21 cellular contexts compared by ENCODE assay signal in genomic region chr3:162034368-162034767, GRCh38.
DNase-seq lines count a peak whose midpoint lies in the region; ATAC-seq and TF ChIP-seq lines count a peak whose summit lies in the region.
"Had no signal": no experiment of that assay in that cellular context is flagged by ENCODE, and none has a peak within 500 bp of the region (broad histone marks: within the 10 kb centered on the region; RNA-seq: fewer than 3 reads in every experiment).

No MANE protein-coding gene starts in this region.

- H3K27me3 ChIP-seq in brain microvascular endothelial cell (replicated peaks) (no peaks in the 10 kb centered on the region), kidney epithelial cell (ENCODE audit: control insufficient read depth, insufficient read depth, low read length) (no peaks in the 10 kb centered on the region), hepatocyte (no peaks in the 10 kb centered on the region), vagina (no peaks in the 10 kb centered on the region)
- H3K27me3 ChIP-seq: cardiac muscle cell, foreskin keratinocyte, SJCRH30, transverse colon had no signal

- H3K4me1 ChIP-seq in hepatocyte (ENCODE audit: insufficient read depth) (no peaks in the 10 kb centered on the region), vagina (no peaks in the 10 kb centered on the region)
- H3K4me1 ChIP-seq: foreskin keratinocyte, SJCRH30, transverse colon had no signal

- no peak for ATAC-seq in HG02642 (IDR thresholded peaks at IDR 0.05; ENCODE audit: poor library complexity, unreplicated experiment)
- ATAC-seq: activated CD8-positive, alpha-beta T cell treated with anti-CD3 and anti-CD28 coated beads, Interleukin-2, amount 10 ng/mL, durations not matched to agents 7 days and 5 days; activated T-cell treated with anti-CD3 and anti-CD28 coated beads, Interleukin-2, amount 50 U/mL, for 4 hours; CD8-positive, alpha-beta T cell; foreskin keratinocyte; HCT116; left lobe of liver had no signal

- whole genome bisulfite sequencing in hepatocyte (ENCODE audit: low lambda C conversion rate, missing lambda C conversion rate): 89% methylated on average over 2 of the region's 2 CpGs

- CTCF ChIA-PET in AG04449 (lab: Yijun Ruan, JAX): no interaction called here

- no peak overlapping the region for H3K4me2 ChIP-seq in hepatocyte

- intact Hi-C loops in vagina (cut with DNase I): loop anchor here (5.0 kb wide), 1 partner anchor 492 kb away; no protein-coding TSS in a partner anchor

- no peak for TF ChIP-seq CTCF in AG04449 (IDR thresholded peaks at IDR 0.05; ENCODE audit: insufficient read depth, low read length, missing control alignments)
- no peak for TF ChIP-seq CTCF in brain microvascular endothelial cell (IDR thresholded peaks at IDR 0.05; ENCODE audit: low read depth, low read length, missing control alignments)
- TF ChIP-seq CTCF in kidney epithelial cell (IDR thresholded peaks at IDR 0.05; ENCODE audit: insufficient read depth, low read length, poor library complexity, severe bottlenecking): no peak
- no peak for TF ChIP-seq CTCF in hepatocyte (IDR thresholded peaks at IDR 0.05; ENCODE audit: poor library complexity)
- TF ChIP-seq CTCF in vagina (IDR thresholded peaks at IDR 0.05): no peak

- DNase-seq in AG04449 (ENCODE audit: low read depth, low spot score) (peak; percentile 37), HS-27A (ENCODE audit: low read depth) (peak; percentile 68), brain microvascular endothelial cell (peak; percentile 58), kidney epithelial cell (ENCODE audit: low read depth) (peak; percentile 9), hepatocyte (ENCODE audit: low spot score) (no peak), vagina (ENCODE audit: extremely low spot score in 2 of 2) (no peak), SHP77 (lab: John Stamatoyannopoulos, UW) (no peak)
- DNase-seq: activated CD4-positive, CD25-positive, alpha-beta regulatory T cell; activated CD8-positive, alpha-beta T cell treated with anti-CD3 and anti-CD28 coated beads, Interleukin-2, amount 10 ng/mL, durations not matched to agents 7 days and 5 days; activated T-cell treated with anti-CD3 and anti-CD28 coated beads, Interleukin-2, amount 50 U/mL, for 4 hours; CD8-positive, alpha-beta T cell; foreskin keratinocyte; NCI-H1417; NCI-H748 treated with DMSO at 0.1 percent for 48 hours; SJCRH30; stimulated activated naive CD4-positive, alpha-beta T cell; transverse colon had no signal

- in situ Hi-C loops in brain microvascular endothelial cell (cut with HindIII; ENCODE audit: low pct_ligation_motif_present, low sequenced_read_pairs): no loop called here

- no peaks in the 10 kb centered on the region for H4K20me1 ChIP-seq in hepatocyte (ENCODE audit: insufficient read depth, poor library complexity, severe bottlenecking)

- no peaks in the 10 kb centered on the region for H3K79me2 ChIP-seq in hepatocyte

- H3K27ac ChIP-seq in brain microvascular endothelial cell (no peak overlapping the region), hepatocyte (no peak overlapping the region), vagina (no peak overlapping the region)
- H3K27ac ChIP-seq: cardiac muscle cell, foreskin keratinocyte, SJCRH30, transverse colon had no signal

- H3K36me3 ChIP-seq in brain microvascular endothelial cell (replicated peaks) (no peaks in the 10 kb centered on the region), kidney epithelial cell (ENCODE audit: control insufficient read depth, insufficient read depth, low read length) (no peaks in the 10 kb centered on the region), hepatocyte (replicated peaks; ENCODE audit: insufficient read depth, low read depth) (no peaks in the 10 kb centered on the region), vagina (no peaks in the 10 kb centered on the region)
- H3K36me3 ChIP-seq: cardiac muscle cell, SJCRH30, transverse colon had no signal

- no peak for TF ChIP-seq POLR2A in vagina (IDR thresholded peaks at IDR 0.05)

- no peak overlapping the region for H3K4me3 ChIP-seq in AG04449 (ENCODE audit: low read depth, low read length)
- H3K4me3 ChIP-seq in brain microvascular endothelial cell (ENCODE audit: low read depth, low read length): no peak overlapping the region
- no peak overlapping the region for H3K4me3 ChIP-seq in kidney epithelial cell (ENCODE audit: low read depth, low read length)
- H3K4me3 ChIP-seq in hepatocyte: no peak overlapping the region
- H3K4me3 ChIP-seq in vagina: no peak overlapping the region
- H3K4me3 ChIP-seq: cardiac muscle cell, SJCRH30, transverse colon had no signal

- no peaks in the 10 kb centered on the region for H3K9me2 ChIP-seq in hepatocyte (replicated peaks; ENCODE audit: insufficient read depth)

- H3K9me3 ChIP-seq in hepatocyte (ENCODE audit: low read depth): no peaks in the 10 kb centered on the region
- no peaks in the 10 kb centered on the region for H3K9me3 ChIP-seq in vagina
- H3K9me3 ChIP-seq: SJCRH30, transverse colon had no signal

- POLR2A ChIA-PET in AG04449 (lab: Yijun Ruan, JAX): no interaction called here

- no peak overlapping the region for H2AFZ ChIP-seq in hepatocyte

Comparison
In these comparisons a context has a peak if more than half of its experiments do, and no peak if none do; other contexts are left out.
1. DNase-seq: peak in AG04449 (single experiment), HS-27A (single experiment), brain microvascular endothelial cell (single experiment) and kidney epithelial cell (single experiment); none in hepatocyte (single experiment), vagina (0 of 2) and SHP77 (0 of 2).